31 cellular contexts compared by ENCODE assay signal in genomic region chr3:4332574-4332973, GRCh38.
"Had no signal": no experiment of that assay in that cellular context is flagged by ENCODE, and none has a peak within 500 bp of the region (broad histone marks: within the 10 kb centered on the region; RNA-seq: fewer than 3 reads in every experiment).

No MANE protein-coding gene starts in this region.

- FAIRE-seq: islet of Langerhans, kidney, pancreas, small intestine had no signal

- H3K27ac ChIP-seq: left ventricle myocardium inferior, pancreas, prostate gland, sigmoid colon, tibial nerve, vagina had no signal

- H3K4me1 Mint-ChIP-seq: mesothelial cell of epicardium; stimulated activated memory B cell treated with anti-CD40 and anti-IgM and Interleukin-4, amounts not matched to agents 10 μg/mL and 1 μg/mL and 100 μg/mL, for 72 hours; stimulated activated naive CD8-positive, alpha-beta T cell treated with anti-CD3 and anti-CD28 coated beads, Interleukin-15, amount 100 ng/mL, for 72 hours had no signal

- H3K9me3 ChIP-seq: pancreas, prostate gland, vagina had no signal

- H3K27ac Mint-ChIP-seq: immature natural killer cell; mesothelial cell of epicardium; natural killer cell; nephron progenitor cell; stimulated activated memory B cell treated with anti-CD40 and anti-IgM and Interleukin-4, amounts not matched to agents 10 μg/mL and 1 μg/mL and 100 μg/mL, for 72 hours; stimulated activated naive CD8-positive, alpha-beta T cell treated with anti-CD3 and anti-CD28 coated beads, Interleukin-15, amount 100 ng/mL, for 72 hours; type B pancreatic cell had no signal

- ATAC-seq: left colon; natural killer cell; pancreas; right cardiac atrium; stimulated activated memory B cell treated with anti-CD40 and anti-IgM and Interleukin-4, amounts not matched to agents 10 μg/mL and 1 μg/mL and 100 μg/mL, for 72 hours; stimulated activated naive CD8-positive, alpha-beta T cell treated with anti-CD3 and anti-CD28 coated beads, Interleukin-15, amount 100 ng/mL, for 72 hours had no signal

- H3K36me3 ChIP-seq: left ventricle myocardium inferior, pancreas, prostate gland, sigmoid colon, vagina had no signal

- H3K27me3 ChIP-seq: pancreas, sigmoid colon, tibial nerve, vagina had no signal

- H3K4me1 ChIP-seq: left ventricle myocardium inferior, pancreas, prostate gland, sigmoid colon, vagina had no signal

- H3K4me3 ChIP-seq: left ventricle myocardium inferior, lung, pancreas, prostate gland, sigmoid colon, tibial nerve, vagina had no signal

- H3K4me3 Mint-ChIP-seq: immature natural killer cell; mesothelial cell of epicardium; naive B cell; natural killer cell; nephron progenitor cell; stimulated activated memory B cell treated with anti-CD40 and anti-IgM and Interleukin-4, amounts not matched to agents 10 μg/mL and 1 μg/mL and 100 μg/mL, for 72 hours; stimulated activated naive CD8-positive, alpha-beta T cell treated with anti-CD3 and anti-CD28 coated beads, Interleukin-15, amount 100 ng/mL, for 72 hours; type B pancreatic cell had no signal

- DNase-seq: hippocampal formation; immature natural killer cell; kidney; left colon; left ventricle myocardium inferior; mesendoderm; naive B cell; natural killer cell; nephron progenitor cell; nucleus accumbens; pancreas; posterior cingulate gyrus; retina; right cardiac atrium; sigmoid colon; small intestine; stimulated activated CD4-positive, alpha-beta T cell treated with anti-CD3 and anti-CD28 coated beads, Interleukin-1b, Interleukin-23, amount 100 ng/mL, for 48 hours; stimulated activated CD4-positive, alpha-beta T cell treated with anti-CD3 and anti-CD28 coated beads, Interleukin-2, amount 100 ng/mL, for 48 hours; stimulated activated CD4-positive, alpha-beta T cell treated with anti-CD3 and anti-CD28 coated beads, Interleukin-4, amount 100 ng/mL, for 4 hours; stimulated activated CD8-positive, alpha-beta memory T cell treated with anti-CD3 and anti-CD28 coated beads, Interleukin-4, amount 100 ng/mL, for 48 hours; stimulated activated naive CD4-positive, alpha-beta T cell treated with Interleukin-2 at 50 U/mL for 16 hours; stimulated activated naive CD8-positive, alpha-beta T cell treated with anti-CD3 and anti-CD28 coated beads, Interleukin-15, amount 100 ng/mL, for 72 hours; substantia nigra had no signal

- H3K27me3 Mint-ChIP-seq: naive B cell; stimulated activated memory B cell treated with anti-CD40 and anti-IgM and Interleukin-4, amounts not matched to agents 10 μg/mL and 1 μg/mL and 100 μg/mL, for 72 hours; stimulated activated naive CD8-positive, alpha-beta T cell treated with anti-CD3 and anti-CD28 coated beads, Interleukin-15, amount 100 ng/mL, for 72 hours; type B pancreatic cell had no signal
